In the genomic region with DNA sequence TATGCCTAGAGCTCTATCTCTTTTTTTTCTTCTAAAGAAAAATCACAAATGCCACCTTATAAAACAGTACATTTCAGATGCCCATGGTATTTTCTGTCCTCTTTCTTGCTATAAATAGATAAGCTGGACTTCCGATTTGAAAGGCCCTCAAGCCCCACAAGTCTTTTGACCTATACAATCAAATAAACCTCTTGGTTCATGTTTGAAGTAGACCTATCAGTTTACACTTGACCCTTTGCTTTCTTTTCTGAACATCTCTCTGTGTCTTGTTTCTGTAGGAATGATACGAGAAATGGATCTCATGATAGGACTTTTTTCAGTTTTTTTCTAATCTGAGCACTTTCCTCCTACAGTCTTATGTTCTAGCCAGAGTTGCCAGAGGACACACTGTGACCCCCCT, we compare ENCODE assay signal across 20 cellular contexts.
"Had no signal": no experiment of that assay in that cellular context is flagged by ENCODE, and none has a peak within 500 bp of the region (broad histone marks: within the 10 kb centered on the region; RNA-seq: fewer than 3 reads in every experiment).

No MANE protein-coding gene starts in this region.

- H3K27ac Mint-ChIP-seq: activated CD8-positive, alpha-beta T cell treated with anti-CD3 and anti-CD28 coated beads for 36 hours; activated naive CD8-positive, alpha-beta T cell treated with anti-CD3 and anti-CD28 coated beads, Interleukin-2, amount 10 ng/mL, durations not matched to agents 7 days and 5 days; T-helper 1 cell treated with Interleukin-12 subunit alpha and Interleukin-12 subunit beta and Interleukin-4 antibody, amounts not matched to agents 30 μg/mL and 1 μg/mL, for 36 hours had no signal

- DNase-seq: activated CD4-positive, alpha-beta T cell treated with anti-CD3 and anti-CD28 coated beads for 4 hours; activated CD8-positive, alpha-beta memory T cell treated with anti-CD3 and anti-CD28 coated beads, Interleukin-2, amount 50 U/mL, for 4 hours; activated CD8-positive, alpha-beta T cell treated with anti-CD3 and anti-CD28 coated beads for 36 hours; activated naive CD4-positive, alpha-beta T cell treated with anti-CD3 and anti-CD28 coated beads, Interleukin-2, amount 50 U/mL, for 16 hours; activated naive CD8-positive, alpha-beta T cell treated with anti-CD3 and anti-CD28 coated beads, Interleukin-2, amount 10 ng/mL, durations not matched to agents 7 days and 5 days; adrenal gland; anterior cingulate cortex; MG63; NCI-H1105; NCI-H1436; NCI-H187 treated with DMSO at 0.1 percent for 48 hours; NCI-H2081 treated with DMSO at 0.1 percent for 48 hours; NCI-H446; NCI-H526; NCI-H774; SHP77 had no signal

- H3K27ac ChIP-seq: adrenal gland, breast epithelium, SJSA1 had no signal

- H3K4me1 Mint-ChIP-seq: activated naive CD8-positive, alpha-beta T cell treated with anti-CD3 and anti-CD28 coated beads, Interleukin-2, amount 10 ng/mL, durations not matched to agents 7 days and 5 days had no signal

- H3K9me3 ChIP-seq: adrenal gland, breast epithelium, MG63, SJSA1 had no signal

- H3K36me3 Mint-ChIP-seq: activated naive CD8-positive, alpha-beta T cell treated with anti-CD3 and anti-CD28 coated beads, Interleukin-2, amount 10 ng/mL, durations not matched to agents 7 days and 5 days had no signal

- H3K4me3 ChIP-seq: adrenal gland, breast epithelium, MG63, SJSA1 had no signal

- H3K4me1 ChIP-seq: adrenal gland, breast epithelium had no signal

- H3K4me3 Mint-ChIP-seq: activated CD8-positive, alpha-beta T cell treated with anti-CD3 and anti-CD28 coated beads for 36 hours; activated naive CD8-positive, alpha-beta T cell treated with anti-CD3 and anti-CD28 coated beads, Interleukin-2, amount 10 ng/mL, durations not matched to agents 7 days and 5 days; T-helper 1 cell treated with Interleukin-12 subunit alpha and Interleukin-12 subunit beta and Interleukin-4 antibody, amounts not matched to agents 30 μg/mL and 1 μg/mL, for 36 hours had no signal

- H3K36me3 ChIP-seq: adrenal gland, breast epithelium, MG63, SJSA1 had no signal

- ATAC-seq: activated CD4-positive, CD25-positive, alpha-beta regulatory T cell treated with anti-CD3 and anti-CD28 coated beads, Interleukin-2, amount 50 U/mL, for 24 hours; activated CD8-positive, alpha-beta T cell treated with anti-CD3 and anti-CD28 coated beads for 36 hours had no signal

- H3K9me3 Mint-ChIP-seq: activated CD8-positive, alpha-beta T cell treated with anti-CD3 and anti-CD28 coated beads for 36 hours; activated naive CD8-positive, alpha-beta T cell treated with anti-CD3 and anti-CD28 coated beads, Interleukin-2, amount 10 ng/mL, durations not matched to agents 7 days and 5 days; T-helper 1 cell treated with Interleukin-12 subunit alpha and Interleukin-12 subunit beta and Interleukin-4 antibody, amounts not matched to agents 30 μg/mL and 1 μg/mL, for 36 hours had no signal

- H3K27me3 ChIP-seq: adrenal gland, breast epithelium, MG63, SJSA1 had no signal
